7 cellular contexts compared by ENCODE assay signal in genomic region chr19:2667349-2667748, GRCh38. TPM values are rescaled to one million over a fixed set of nuclear protein-coding genes. Genes with fewer than 3 reads are reported as not detected.
DNase-seq lines count a peak whose midpoint lies in the region; ATAC-seq, FAIRE-seq and TF ChIP-seq lines count a peak whose summit lies in the region.
"Not testable (repeated sequence)": the region's sequence is repeated elsewhere in the genome, so short reads cannot be mapped to it uniquely, and the experiment has no call there.
"Had no signal": no experiment of that assay in that cellular context is flagged by ENCODE, and none has a peak within 500 bp of the region (broad histone marks: within the 10 kb centered on the region; RNA-seq: fewer than 3 reads in every experiment).

No MANE protein-coding gene starts in this region.

- not testable (repeated sequence) for H3K27me3 ChIP-seq in DOHH2 (ENCODE audit: control insufficient read depth, low read length); dorsolateral prefrontal cortex
- peaks cover 21 to 67% of the 10 kb centered on the region in 2 experiments; a peak in 4 of 5 replicates for H3K27me3 ChIP-seq in K562 (ENCODE audit: control insufficient read depth in 2 of 2, insufficient read depth in 2 of 2, low read length in 2 of 2)

- H3K79me2 ChIP-seq in DOHH2 (ENCODE audit: control insufficient read depth, low read length): peaks cover 90% of the 10 kb centered on the region
- not testable (repeated sequence) for H3K79me2 ChIP-seq in K562 (ENCODE audit: control insufficient read depth, insufficient read depth, low read length)

- peak overlapping the region; percentile 72; the same call in 1 of the 2 replicates for H3K4me3 ChIP-seq in DOHH2 (ENCODE audit: low read length)
- H3K4me3 ChIP-seq in K562, dorsolateral prefrontal cortex: not testable (repeated sequence)

- in situ Hi-C loops in K562 (cut with MboI): not testable (repeated sequence)

- H3K9me3 Mint-ChIP-seq in naive B cell: not testable (repeated sequence)

- peaks cover 62% of the 10 kb centered on the region for H3K36me3 ChIP-seq in DOHH2 (ENCODE audit: control insufficient read depth, low read length)
- H3K36me3 ChIP-seq in K562 (ENCODE audit: control insufficient read depth, insufficient read depth, low read length): not testable (repeated sequence)

- POLR2A ChIA-PET in K562 (lab: Yijun Ruan, JAX): not testable (repeated sequence)

- H3K9ac ChIP-seq in K562 (ENCODE audit: insufficient read depth in 1 of 2, low read depth in 2 of 2, low read length in 2 of 2): not testable (repeated sequence)

- not testable (repeated sequence) for H3K9me3 ChIP-seq in DOHH2 (ENCODE audit: control insufficient read depth, insufficient read depth, low read length); T-helper 17 cell (ENCODE audit: control insufficient read depth, low read length, poor library complexity, severe bottlenecking); K562 (replicated peaks; ENCODE audit: control insufficient read depth, insufficient read depth, low read depth, low read length)

- H3K9me2 ChIP-seq in DOHH2 (replicated peaks; ENCODE audit: control insufficient read depth, low read length): not testable (repeated sequence)

- peaks cover 15% of the 10 kb centered on the region for H3F3A ChIP-seq in DOHH2 (ENCODE audit: control insufficient read depth, insufficient read depth)

- TF ChIP-seq RAD21 in K562 (CRISPR knock-in tag; conservative IDR thresholded peaks at IDR 0.05 in 1 of 2, IDR thresholded peaks at IDR 0.05 in 1 of 2): not testable (repeated sequence)

- not testable (repeated sequence) for H3K27me3 Mint-ChIP-seq in T-helper 17 cell, naive B cell

- H2AFZ ChIP-seq in K562 (ENCODE audit: low read depth, low read length): not testable (repeated sequence)

- intact Hi-C loops in K562 (cut with micrococcal nuclease); dorsolateral prefrontal cortex (cut with DNase I): not testable (repeated sequence)

- not testable (repeated sequence) for TF ChIP-seq CTCF in DOHH2 (IDR thresholded peaks at IDR 0.05; ENCODE audit: low read depth, low read length, poor library complexity, severe bottlenecking); K562 (IDR thresholded peaks at IDR 0.05 in 2 of 3, conservative IDR thresholded peaks at IDR 0.05 in 1 of 3; ENCODE audit: insufficient read depth in 2 of 3, low read depth in 1 of 3, low read length in 3 of 3); dorsolateral prefrontal cortex (IDR thresholded peaks at IDR 0.05 in 54 of 56, conservative IDR thresholded peaks at IDR 0.05 in 2 of 56; ENCODE audit: low read depth in 1 of 56, partially characterized antibody in 56 of 56)

- not testable (repeated sequence) for DNase-seq in T-helper 17 cell; K562 (ENCODE audit: extremely low read depth in 1 of 4, low spot score in 3 of 4); dorsolateral prefrontal cortex; naive B cell; substantia nigra (lab: John Stamatoyannopoulos, UW)

- H3K4me1 ChIP-seq in DOHH2 (ENCODE audit: control insufficient read depth, low read length) (peaks cover 89% of the 10 kb centered on the region), K562 (replicated peaks in 1 of 2; ENCODE audit: control insufficient read depth in 2 of 2, insufficient read depth in 2 of 2, low read length in 2 of 2) (peaks cover 0 to 15% of the 10 kb centered on the region in 2 experiments; a peak in 1 of 5 replicates)

- not testable (repeated sequence) for H3K4me1 Mint-ChIP-seq in T-helper 17 cell
- peaks cover 47 to 71% (median 60%) of the 10 kb centered on the region in 3 donors for H3K4me1 Mint-ChIP-seq in naive B cell

- not testable (repeated sequence) for H3K4me3 Mint-ChIP-seq in T-helper 17 cell
- peak overlapping the region in 2 of 8 donors; percentile 15 to 58 for H3K4me3 Mint-ChIP-seq in naive B cell

- H3K4me2 ChIP-seq in DOHH2 (ENCODE audit: low read length): peak overlapping the region; percentile 98
- not testable (repeated sequence) for H3K4me2 ChIP-seq in K562 (ENCODE audit: insufficient read depth, low read length)

- 15% methylated on average over 10 of the region's 10 CpGs for WGBS in K562 (ENCODE audit: insufficient coverage, low coverage, missing lambda C conversion rate)

- H3K36me3 Mint-ChIP-seq in T-helper 17 cell (ENCODE audit: low read depth): not testable (repeated sequence)
- H3K36me3 Mint-ChIP-seq in naive B cell: peaks cover 5 to 15% of the 10 kb centered on the region in 2 donors

- H3K9me1 ChIP-seq in K562 (ENCODE audit: control insufficient read depth, insufficient read depth, low read length): not testable (repeated sequence)

- FAIRE-seq in K562 (lab: Jason Lieb, UNC): not testable (repeated sequence)

- peak overlapping the region; percentile 83 for H3K27ac ChIP-seq in DOHH2 (ENCODE audit: low read depth, low read length)
- H3K27ac ChIP-seq in K562 (ENCODE audit: extremely low read depth, low read depth, low read length): not testable (repeated sequence)
- H3K27ac ChIP-seq in dorsolateral prefrontal cortex: peak overlapping the region in 51 of 59 donors; percentile 12 to 94 (median 83)
- H3K27ac ChIP-seq in substantia nigra (ENCODE audit: low read depth, low read length, poor library complexity, severe bottlenecking): peak overlapping the region; percentile 35

- BruUV-seq in K562 (replicated peaks; lab: Mats Ljungman, UMichigan): not testable (repeated sequence)

- not testable (repeated sequence) for TF ChIP-seq POLR2A in K562 (conservative IDR thresholded peaks at IDR 0.05)

- ATAC-seq in T-helper 17 cell; K562; naive B cell (ENCODE audit: low read depth in 2 of 2): not testable (repeated sequence)

- not testable (repeated sequence) for H4K20me1 ChIP-seq in DOHH2 (ENCODE audit: control insufficient read depth, insufficient read depth, low read depth, low read length); K562 (replicated peaks; ENCODE audit: control insufficient read depth, insufficient read depth, low read length)

- TF ChIP-seq EP300 in K562 (IDR thresholded peaks at IDR 0.05; ENCODE audit: low read length): not testable (repeated sequence)

- CTCF ChIA-PET in K562 (lab: Yijun Ruan, JAX; ENCODE audit: low intra/inter-chr PET ratio): not testable (repeated sequence)

- H3K27ac Mint-ChIP-seq in T-helper 17 cell (peak overlapping the region; percentile 72), naive B cell (peak overlapping the region; percentile 81 to 100 (median 98))

TF ChIP-seq in K562, 482 proteins besides CTCF, POLR2A, EP300 and RAD21:
- peak; percentile 92 for TF ChIP-seq ZNF121 (CRISPR knock-in tag; conservative IDR thresholded peaks at IDR 0.05)

RNA-seq across cellular contexts. Expression of gene GNG7, which starts 35.1 kb away (rescaled TPM):
- 1 to 10 TPM; 2.1 to 4.5 TPM for total RNA-seq in T-helper 17 cell
- total RNA-seq in K562 (2011; cell fraction: chromatin; rRNA removed; ENCODE audit: low replicate concordance): 0.09 and 0.16 TPM in 2 replicates
- total RNA-seq in K562 (2011; cell fraction: nucleolus; rRNA removed): under 0.01 and 0.13 TPM in 2 replicates
- 0.15 TPM in 1 of 2 replicates, not detected in the other for total RNA-seq in K562 (2011; cell fraction: nucleoplasm; rRNA removed)
- 0.09 TPM in 1 of 2 replicates, not detected in the other for total RNA-seq in K562 (2014; rRNA removed)
- 0.04 TPM in 1 of 2 replicates, not detected in the other for total RNA-seq in K562 (2014; rRNA removed; fragmentation: Illumina TruSeq; extraction: Trizol)
- 0.04 TPM in 2 replicates for total RNA-seq in K562 (2015; rRNA removed; fragmentation: Illumina TruSeq; extraction: Trizol)
- total RNA-seq in K562 (2021): 0.11 and 0.20 TPM in 2 replicates
- polyA plus RNA-seq in K562 (2011; rRNA removed): 0.08 and 0.12 TPM in 2 replicates
- 0.15 and 0.27 TPM in 2 replicates for polyA plus RNA-seq in K562 (2011; cell fraction: cytosol; rRNA removed)
- polyA plus RNA-seq in K562 (2011; cell fraction: nucleus; rRNA removed): 0.04 and 0.22 TPM in 2 replicates
- 0.10 and 0.53 TPM in 2 replicates for polyA plus RNA-seq in K562 (2012)
- 0.04 TPM in 2 replicates for polyA plus RNA-seq in K562 (2014; fragmentation: Illumina TruSeq; extraction: Trizol)
- under 1 TPM in 1 of 2 experiments, not detected in 1; 0.01 TPM for polyA plus RNA-seq in K562 (2014; fragmentation: Nextera tagmentation; extraction: Ambion mirVana)
- polyA plus RNA-seq in K562 (2014; rRNA removed): 0.07 TPM in 1 of 2 replicates, not detected in the other
- polyA minus RNA-seq in K562 (2011; rRNA and poly(A)+ RNA removed): 0.03 TPM in 1 of 2 replicates, not detected in the other
- polyA minus RNA-seq in K562 (2011; cell fraction: cytosol; rRNA and poly(A)+ RNA removed): not detected in 2 replicates
- polyA minus RNA-seq in K562 (2011; cell fraction: nucleus; rRNA and poly(A)+ RNA removed): not detected in 2 replicates
- total RNA-seq in dorsolateral prefrontal cortex: 100 to 1,000 TPM in 55 of 120 experiments, 10 to 100 TPM in 65; 71.9 to 184 (median 98.1) TPM
- polyA plus RNA-seq in naive B cell (ENCODE audit: low read depth in 6 of 6): 10 to 100 TPM; 49.1 to 72.0 (median 60.9) TPM

RNA-seq across cellular contexts. Expression of gene DIRAS1, which starts 53.8 kb away (rescaled TPM):
- total RNA-seq in T-helper 17 cell (under 1 TPM; 0.40 to 0.42 TPM), K562 (2014; rRNA removed) (2.2 and 3.3 TPM in 2 replicates), K562 (2014; rRNA removed; fragmentation: Illumina TruSeq; extraction: Trizol) (2.3 TPM in 2 replicates), K562 (2015; rRNA removed; fragmentation: Illumina TruSeq; extraction: Trizol) (2.9 and 3.3 TPM in 2 replicates), K562 (2021) (12.0 and 12.8 TPM in 2 replicates), dorsolateral prefrontal cortex (100 to 1,000 TPM in 107 of 120 experiments, 10 to 100 TPM in 13; 43.9 to 237 (median 155) TPM)
- 5.2 and 12.7 TPM in 2 replicates for total RNA-seq in K562 (2011; cell fraction: chromatin; rRNA removed; ENCODE audit: low replicate concordance)
- 5.7 and 6.5 TPM in 2 replicates for total RNA-seq in K562 (2011; cell fraction: nucleolus; rRNA removed)
- 4.3 and 5.3 TPM in 2 replicates for total RNA-seq in K562 (2011; cell fraction: nucleoplasm; rRNA removed)
- polyA plus RNA-seq in K562 (2011; rRNA removed) (7.3 and 12.0 TPM in 2 replicates), K562 (2014; fragmentation: Illumina TruSeq; extraction: Trizol) (3.8 and 4.9 TPM in 2 replicates), K562 (2014; fragmentation: Nextera tagmentation; extraction: Ambion mirVana) (under 1 TPM; 0.11 to 0.18 TPM), K562 (2014; rRNA removed) (4.7 and 6.0 TPM in 2 replicates), naive B cell (ENCODE audit: low read depth in 6 of 6) (1 to 10 TPM in 5 of 6 donors, under 1 TPM in 1; 0.92 to 2.7 (median 1.5) TPM)
- 8.0 and 16.3 TPM in 2 replicates for polyA plus RNA-seq in K562 (2011; cell fraction: cytosol; rRNA removed)
- polyA plus RNA-seq in K562 (2011; cell fraction: nucleus; rRNA removed): 10.3 and 10.5 TPM in 2 replicates
- polyA plus RNA-seq in K562 (2012): 5.1 and 7.3 TPM in 2 replicates
- 10.2 and 11.4 TPM in 2 replicates for polyA minus RNA-seq in K562 (2011; rRNA and poly(A)+ RNA removed)
- polyA minus RNA-seq in K562 (2011; cell fraction: cytosol; rRNA and poly(A)+ RNA removed): 8.0 and 8.7 TPM in 2 replicates
- 1.8 and 2.6 TPM in 2 replicates for polyA minus RNA-seq in K562 (2011; cell fraction: nucleus; rRNA and poly(A)+ RNA removed)
- total RNA-seq: CD4-positive, alpha-beta memory T cell had no signal
- polyA plus RNA-seq: CD4-positive, alpha-beta memory T cell had no signal

Comparison
In these comparisons a context has a peak if more than half of its experiments do, and no peak if none do; other contexts are left out.
1. RNA of gene GNG7, which starts 35.1 kb away (total RNA-seq): 71.9 to 184 TPM in dorsolateral prefrontal cortex; 2.1 to 4.5 TPM in T-helper 17 cell and under 0.01 to 0.20 TPM in K562; every median in the first group is over 10 times any median in the second.